Comparison of ENCODE assay signal across 23 cellular contexts in the genomic region with DNA sequence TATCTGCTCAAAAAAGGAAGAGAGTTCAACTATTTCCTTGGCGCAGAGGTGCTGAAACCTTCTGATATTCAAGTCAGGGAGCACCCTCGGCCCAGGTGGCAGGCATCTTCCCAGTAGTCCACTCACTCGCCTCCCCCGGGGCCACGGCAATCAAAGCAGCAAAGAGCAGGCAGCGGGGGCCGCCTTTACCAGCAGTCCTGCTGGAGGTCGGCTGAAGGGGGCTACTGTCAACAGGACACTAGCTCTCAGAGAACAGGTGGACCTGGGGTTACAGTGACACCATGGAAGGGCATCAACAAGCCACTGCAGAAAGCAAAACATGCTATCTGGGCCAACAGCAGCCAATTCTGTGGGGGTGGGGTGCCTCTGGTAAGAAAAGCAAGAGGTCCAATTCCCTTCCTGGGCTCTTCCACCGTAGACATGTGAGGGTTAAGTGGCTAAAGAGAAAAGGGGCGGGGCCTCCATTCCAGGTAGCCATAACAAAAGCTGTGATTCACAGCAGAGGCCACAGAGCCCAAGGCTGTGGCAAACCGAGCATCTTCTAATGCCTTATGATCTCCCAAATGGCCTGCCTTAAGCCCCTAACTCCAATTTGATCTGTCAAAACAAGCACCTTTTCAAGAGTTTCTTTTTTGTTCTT. TPM values are rescaled to one million over a fixed set of nuclear protein-coding genes. Genes with fewer than 3 reads are reported as not detected.
DNase-seq lines count a peak whose midpoint lies in the region; ATAC-seq and TF ChIP-seq lines count a peak whose summit lies in the region.
"Had no signal": no experiment of that assay in that cellular context is flagged by ENCODE, and none has a peak within 500 bp of the region (broad histone marks: within the 10 kb centered on the region; RNA-seq: fewer than 3 reads in every experiment).

No MANE protein-coding gene starts in this region.

- no peak overlapping the region for H3K4me3 Mint-ChIP-seq in GM23338
- no peak overlapping the region for H3K4me3 Mint-ChIP-seq in natural killer cell treated with Interleukin-12 subunit alpha and Interleukin-12 subunit beta and Interleukin-15 and Interleukin-18, amount 100 ng/mL, for 72 hours
- H3K4me3 Mint-ChIP-seq: activated CD8-positive, alpha-beta T cell treated with anti-CD3 and anti-CD28 coated beads, Interleukin-2, amount 10 ng/mL, durations not matched to agents 7 days and 5 days; activated naive CD8-positive, alpha-beta T cell treated with anti-CD3 and anti-CD28 coated beads, Interleukin-2, amount 10 ng/mL, durations not matched to agents 7 days and 5 days; activated T-cell treated with anti-CD3 and anti-CD28 coated beads, Interleukin-2, amount 50 U/mL, for 4 hours; CD8-positive, alpha-beta T cell; natural killer cell had no signal

- H3K27me3 ChIP-seq in GM23338 (ENCODE audit: insufficient read depth) (no peaks in the 10 kb centered on the region), neutrophil (no peaks in the 10 kb centered on the region), PC-9 (ENCODE audit: insufficient read depth, low read depth) (no peaks in the 10 kb centered on the region), A673 (replicated peaks; ENCODE audit: insufficient read depth, low read depth, low read length, poor library complexity) (no peaks in the 10 kb centered on the region)
- H3K27me3 ChIP-seq: esophagus squamous epithelium, gastroesophageal sphincter, right lobe of liver had no signal

- no peaks in the 10 kb centered on the region for H3K4me1 Mint-ChIP-seq in GM23338
- H3K4me1 Mint-ChIP-seq in natural killer cell treated with Interleukin-12 subunit alpha and Interleukin-12 subunit beta and Interleukin-15 and Interleukin-18, amount 100 ng/mL, for 72 hours (ENCODE audit: low read depth in 2 of 2), result peaks cover 0 to 3% of the 10 kb centered on the region in 2 donors
- H3K4me1 Mint-ChIP-seq: natural killer cell had no signal

- H3K36me3 ChIP-seq in GM23338 (ENCODE audit: insufficient read depth) (peaks cover 63% of the 10 kb centered on the region), neutrophil (peaks cover 9% of the 10 kb centered on the region), PC-9 (ENCODE audit: low read depth) (peaks cover 33% of the 10 kb centered on the region), A673 (ENCODE audit: insufficient read depth, low read length, poor library complexity, severe bottlenecking) (peaks cover 87% of the 10 kb centered on the region)

- H3K27ac ChIP-seq in GM23338 (ENCODE audit: low read depth), result no peak overlapping the region
- H3K27ac ChIP-seq in neutrophil, result peak overlapping the region; percentile 77
- H3K27ac ChIP-seq in PC-9, result no peak overlapping the region
- H3K27ac ChIP-seq in A673 (ENCODE audit: low read depth, low read length, poor library complexity, severe bottlenecking), result no peak overlapping the region
- H3K27ac ChIP-seq: esophagus squamous epithelium, gastroesophageal sphincter, right lobe of liver had no signal

- H3K4me1 ChIP-seq in GM23338 (ENCODE audit: insufficient read depth) (no peaks in the 10 kb centered on the region), neutrophil (ENCODE audit: control insufficient read depth in 1 of 2, insufficient read depth in 1 of 2, low read depth in 1 of 2, low read length in 1 of 2) (peaks cover 30 to 35% of the 10 kb centered on the region in 2 experiments), PC-9 (replicated peaks; ENCODE audit: insufficient read depth) (no peaks in the 10 kb centered on the region), A673 (ENCODE audit: insufficient read depth, low read length, poor library complexity, severe bottlenecking) (no peaks in the 10 kb centered on the region)
- H3K4me1 ChIP-seq: gastroesophageal sphincter, right lobe of liver had no signal

- no peak overlapping the region for H3K27ac Mint-ChIP-seq in GM23338
- peak overlapping the region in 1 of 2 donors; percentile 70 for H3K27ac Mint-ChIP-seq in natural killer cell treated with Interleukin-12 subunit alpha and Interleukin-12 subunit beta and Interleukin-15 and Interleukin-18, amount 100 ng/mL, for 72 hours
- H3K27ac Mint-ChIP-seq: activated CD8-positive, alpha-beta T cell treated with anti-CD3 and anti-CD28 coated beads, Interleukin-2, amount 10 ng/mL, durations not matched to agents 7 days and 5 days; activated naive CD8-positive, alpha-beta T cell treated with anti-CD3 and anti-CD28 coated beads, Interleukin-2, amount 10 ng/mL, durations not matched to agents 7 days and 5 days; natural killer cell had no signal

- H3K9me3 Mint-ChIP-seq in GM23338, result no peaks in the 10 kb centered on the region
- no peaks in the 10 kb centered on the region for H3K9me3 Mint-ChIP-seq in natural killer cell treated with Interleukin-12 subunit alpha and Interleukin-12 subunit beta and Interleukin-15 and Interleukin-18, amount 100 ng/mL, for 72 hours
- H3K9me3 Mint-ChIP-seq: activated naive CD8-positive, alpha-beta T cell treated with anti-CD3 and anti-CD28 coated beads, Interleukin-2, amount 10 ng/mL, durations not matched to agents 7 days and 5 days; activated T-cell treated with anti-CD3 and anti-CD28 coated beads, Interleukin-2, amount 50 U/mL, for 4 hours; CD8-positive, alpha-beta T cell; natural killer cell had no signal

- H3K4me3 ChIP-seq in GM23338 (no peak overlapping the region), epithelial cell of esophagus (ENCODE audit: low read length) (no peak overlapping the region), neutrophil (ENCODE audit: low read depth in 1 of 2, low read length in 1 of 2) (no peak overlapping the region), PC-9 (no peak overlapping the region), A673 (ENCODE audit: low read depth, low read length, poor library complexity, severe bottlenecking) (no peak overlapping the region)
- H3K4me3 ChIP-seq: esophagus squamous epithelium, gastroesophageal sphincter, right lobe of liver had no signal

- POLR2A ChIA-PET in PC-9 (lab: Charles Lee; ENCODE audit: unreplicated experiment) (no interaction called here), A673 (lab: Charles Lee; ENCODE audit: low non-redundant PET) (no interaction called here)

- CTCF ChIA-PET in PC-9 (lab: Charles Lee) (no interaction called here), A673 (lab: Charles Lee) (no interaction called here)

- TF ChIP-seq CTCF in GM23338 (conservative IDR thresholded peaks at IDR 0.05; ENCODE audit: low read depth in 2 of 2) (no peak), epithelial cell of esophagus (IDR thresholded peaks at IDR 0.05; ENCODE audit: insufficient read depth, low read depth, low read length, missing control alignments) (no peak), neutrophil (IDR thresholded peaks at IDR 0.05) (no peak), PC-9 (conservative IDR thresholded peaks at IDR 0.05) (no peak), A673 (conservative IDR thresholded peaks at IDR 0.05; ENCODE audit: low read depth, low read length) (no peak)

- H3K9me2 ChIP-seq in GM23338 (ENCODE audit: insufficient read depth) (no peaks in the 10 kb centered on the region), PC-9 (ENCODE audit: insufficient read depth) (no peaks in the 10 kb centered on the region)

- H3K9me3 ChIP-seq in neutrophil, result no peaks in the 10 kb centered on the region
- H3K9me3 ChIP-seq in PC-9 (ENCODE audit: insufficient read depth, low read depth), result no peaks in the 10 kb centered on the region
- no peaks in the 10 kb centered on the region for H3K9me3 ChIP-seq in A673 (ENCODE audit: low read depth, low read length, poor library complexity, severe bottlenecking)
- H3K9me3 ChIP-seq: esophagus squamous epithelium, gastroesophageal sphincter, right lobe of liver had no signal

- peaks cover 6% of the 10 kb centered on the region; the same call in 1 of the 2 replicates for H3K79me2 ChIP-seq in GM23338 (replicated peaks; ENCODE audit: insufficient read depth)
- no peaks in the 10 kb centered on the region for H3K79me2 ChIP-seq in PC-9 (ENCODE audit: low read depth)

- DNase-seq in DMS79 (lab: John Stamatoyannopoulos, UW) (peak; percentile 58), GM23338 (ENCODE audit: low spot score) (peak; percentile 27), epithelial cell of esophagus (ENCODE audit: low read depth) (peak; percentile 26), PC-9 (no peak), A673 (ENCODE audit: low spot score) (no peak)
- no peak for DNase-seq in natural killer cell treated with Interleukin-12 subunit alpha and Interleukin-12 subunit beta and Interleukin-15 and Interleukin-18, amount 100 ng/mL, for 72 hours (ENCODE audit: low spot score)
- DNase-seq: activated CD4-positive, CD25-positive, alpha-beta regulatory T cell treated with anti-CD3 and anti-CD28 coated beads, Interleukin-2, amount 50 U/mL, for 72 hours; activated CD8-positive, alpha-beta T cell treated with anti-CD3 and anti-CD28 coated beads, Interleukin-2, amount 10 ng/mL, durations not matched to agents 7 days and 5 days; activated naive CD8-positive, alpha-beta T cell treated with anti-CD3 and anti-CD28 coated beads, Interleukin-2, amount 10 ng/mL, durations not matched to agents 7 days and 5 days; activated T-cell treated with anti-CD3 and anti-CD28 coated beads, Interleukin-2, amount 50 U/mL, for 4 hours; CD8-positive, alpha-beta T cell; effector CD8-positive, alpha-beta T cell; esophagus squamous epithelium; KG1; mammary epithelial cell; natural killer cell; NCI-H2227 treated with DMSO at 0.1 percent for 48 hours; NCI-H774; right lobe of liver; SHP77 treated with DMSO at 0.1 percent for 48 hours; stimulated activated CD8-positive, alpha-beta memory T cell treated with anti-CD3 and anti-CD28 coated beads, Interleukin-4, amount 100 ng/mL, for 48 hours had no signal

- peak; percentile 12; the same call in 1 of the 3 replicates for ATAC-seq in GM23338
- ATAC-seq in natural killer cell treated with Interleukin-12 subunit alpha and Interleukin-12 subunit beta and Interleukin-15 and Interleukin-18, amount 100 ng/mL, for 72 hours, result no peak
- ATAC-seq: activated CD8-positive, alpha-beta T cell treated with anti-CD3 and anti-CD28 coated beads, Interleukin-2, amount 10 ng/mL, durations not matched to agents 7 days and 5 days; activated T-cell treated with anti-CD3 and anti-CD28 coated beads, Interleukin-2, amount 50 U/mL, for 4 hours; CD8-positive, alpha-beta T cell; gastroesophageal sphincter; natural killer cell; right lobe of liver had no signal

- H2AFZ ChIP-seq in GM23338 (no peak overlapping the region), PC-9 (no peak overlapping the region)

- BruUV-seq in PC-9 (replicated peaks; lab: Mats Ljungman, UMichigan) (no TSS peak), A673 (replicated peaks; lab: Mats Ljungman, UMichigan) (no TSS peak)

- H3K27me3 Mint-ChIP-seq in GM23338 (ENCODE audit: insufficient read depth, low read depth, poor library complexity), result peaks cover 7% of the 10 kb centered on the region
- H3K27me3 Mint-ChIP-seq in natural killer cell treated with Interleukin-12 subunit alpha and Interleukin-12 subunit beta and Interleukin-15 and Interleukin-18, amount 100 ng/mL, for 72 hours, result no peaks in the 10 kb centered on the region
- H3K27me3 Mint-ChIP-seq: activated naive CD8-positive, alpha-beta T cell treated with anti-CD3 and anti-CD28 coated beads, Interleukin-2, amount 10 ng/mL, durations not matched to agents 7 days and 5 days had no signal

- intact Hi-C loops in PC-9 (cut with micrococcal nuclease; ENCODE audit: unreplicated experiment) (no loop called here), A673 (cut with micrococcal nuclease; ENCODE audit: unreplicated experiment) (no loop called here)

- peaks cover 89% of the 10 kb centered on the region for H3K36me3 Mint-ChIP-seq in GM23338 (ENCODE audit: low read depth)
- peaks cover 25% of the 10 kb centered on the region for H3K36me3 Mint-ChIP-seq in natural killer cell treated with Interleukin-12 subunit alpha and Interleukin-12 subunit beta and Interleukin-15 and Interleukin-18, amount 100 ng/mL, for 72 hours

- peaks cover 17% of the 10 kb centered on the region for H4K20me1 ChIP-seq in GM23338 (replicated peaks; ENCODE audit: insufficient read depth)
- H4K20me1 ChIP-seq in PC-9 (ENCODE audit: insufficient read depth), result no peaks in the 10 kb centered on the region; the same call in 1 of the 2 replicates

- H3F3A ChIP-seq in GM23338 (replicated peaks; ENCODE audit: low read depth) (0 out of 2 replicates have a peak, but pooled peaks cover 14% of the 10 kb centered on the region), PC-9 (ENCODE audit: insufficient read depth, low read depth) (peaks cover 27% of the 10 kb centered on the region)

- H3K4me2 ChIP-seq in GM23338 (no peak overlapping the region), PC-9 (no peak overlapping the region)

RNA-seq across cellular contexts. Expression of a gene that starts 9.4 kb away (rescaled TPM):
- 4.2 and 5.5 TPM in 2 replicates for total RNA-seq in GM23338 (2014; rRNA removed; shearing (Covaris generic))
- polyA plus RNA-seq in GM23338 (2016; fragmentation: Nextera tagmentation; extraction: Ambion mirVana), result 1.3 and 1.8 TPM in 2 replicates
- under 1 TPM; 0.42 to 0.43 TPM for total RNA-seq in natural killer cell treated with Interleukin-12 subunit alpha and Interleukin-12 subunit beta and Interleukin-15 and Interleukin-18, amount 100 ng/mL, for 72 hours
- total RNA-seq in PC-9 (2021) (0.92 and 1.3 TPM in 2 replicates), A673 (2021) (1.3 and 1.7 TPM in 2 replicates)

Comparison
In these comparisons a context has a peak if more than half of its experiments do, and no peak if none do; other contexts are left out.
1. DNase-seq: peak in DMS79 (single experiment), GM23338 (single experiment) and epithelial cell of esophagus (single experiment); none in natural killer cell treated with Interleukin-12 subunit alpha and Interleukin-12 subunit beta and Interleukin-15 and Interleukin-18, amount 100 ng/mL, for 72 hours (single experiment), PC-9 (0 of 2) and A673 (single experiment).